13 cellular contexts compared by ENCODE assay signal in genomic region chr4:102614801-102615200, GRCh38.
DNase-seq lines count a peak whose midpoint lies in the region; ATAC-seq and TF ChIP-seq lines count a peak whose summit lies in the region.
"Had no signal": no experiment of that assay in that cellular context is flagged by ENCODE, and none has a peak within 500 bp of the region (broad histone marks: within the 10 kb centered on the region; RNA-seq: fewer than 3 reads in every experiment).

No MANE protein-coding gene starts in this region.

- H3K36me3 Mint-ChIP-seq in activated T-helper 1 cell treated with anti-CD3 and anti-CD28 coated beads, Interleukin-12 subunit alpha, Interleukin-12 subunit beta, Interleukin-2, Interleukin-4 antibody, amounts not matched to agents 30 ng/mL and 10 ng/mL and 1 ng/mL, durations not matched to agents 14 hours and 24 hours and 36 hours (ENCODE audit: low read depth), result peaks cover 70% of the 10 kb centered on the region

- peaks cover 85% of the 10 kb centered on the region for H3K4me1 Mint-ChIP-seq in activated T-helper 1 cell treated with anti-CD3 and anti-CD28 coated beads, Interleukin-12 subunit alpha, Interleukin-12 subunit beta, Interleukin-2, Interleukin-4 antibody, amounts not matched to agents 30 ng/mL and 10 ng/mL and 1 ng/mL, durations not matched to agents 14 hours and 24 hours and 36 hours (ENCODE audit: low read depth)
- peaks cover 84% of the 10 kb centered on the region for H3K4me1 Mint-ChIP-seq in stimulated activated naive CD8-positive, alpha-beta T cell treated with anti-CD3 and anti-CD28 coated beads, Interleukin-15, amount 100 ng/mL, for 72 hours

- peak overlapping the region in 7 of 12 donors; percentile 20 to 65 (median 30) for H3K27ac ChIP-seq in heart left ventricle
- peak overlapping the region; percentile 20 for H3K27ac ChIP-seq in right cardiac atrium (ENCODE audit: low read length)
- peak overlapping the region in 1 of 4 donors; percentile 41 for H3K27ac ChIP-seq in esophagus muscularis mucosa (replicated peaks in 1 of 4)
- H3K27ac ChIP-seq: SK-N-MC had no signal

- peak overlapping the region; percentile 70 for H3K4me3 Mint-ChIP-seq in activated T-helper 1 cell treated with anti-CD3 and anti-CD28 coated beads, Interleukin-12 subunit alpha, Interleukin-12 subunit beta, Interleukin-2, Interleukin-4 antibody, amounts not matched to agents 30 ng/mL and 10 ng/mL and 1 ng/mL, durations not matched to agents 14 hours and 24 hours and 36 hours
- peak overlapping the region; percentile 69 to 78 for H3K4me3 Mint-ChIP-seq in stimulated activated naive CD8-positive, alpha-beta T cell treated with anti-CD3 and anti-CD28 coated beads, Interleukin-15, amount 100 ng/mL, for 72 hours

- H3K4me1 ChIP-seq in heart left ventricle (peaks cover 0 to 34% (median 0%) of the 10 kb centered on the region in 12 donors), right cardiac atrium (ENCODE audit: control insufficient read depth, insufficient read depth, low read length) (no peaks in the 10 kb centered on the region), esophagus muscularis mucosa (peaks cover 0 to 3% (median 0%) of the 10 kb centered on the region in 4 donors)

- no peaks in the 10 kb centered on the region for H3K9me3 Mint-ChIP-seq in activated T-helper 1 cell treated with anti-CD3 and anti-CD28 coated beads, Interleukin-12 subunit alpha, Interleukin-12 subunit beta, Interleukin-2, Interleukin-4 antibody, amounts not matched to agents 30 ng/mL and 10 ng/mL and 1 ng/mL, durations not matched to agents 14 hours and 24 hours and 36 hours
- peaks cover 0 to 10% of the 10 kb centered on the region in 2 donors for H3K9me3 Mint-ChIP-seq in stimulated activated naive CD8-positive, alpha-beta T cell treated with anti-CD3 and anti-CD28 coated beads, Interleukin-15, amount 100 ng/mL, for 72 hours

- H3K27me3 Mint-ChIP-seq in activated T-helper 1 cell treated with anti-CD3 and anti-CD28 coated beads, Interleukin-12 subunit alpha, Interleukin-12 subunit beta, Interleukin-2, Interleukin-4 antibody, amounts not matched to agents 30 ng/mL and 10 ng/mL and 1 ng/mL, durations not matched to agents 14 hours and 24 hours and 36 hours (ENCODE audit: insufficient read depth), result no peaks in the 10 kb centered on the region
- H3K27me3 Mint-ChIP-seq in stimulated activated naive CD8-positive, alpha-beta T cell treated with anti-CD3 and anti-CD28 coated beads, Interleukin-15, amount 100 ng/mL, for 72 hours, result no peaks in the 10 kb centered on the region

- TF ChIP-seq CTCF in heart left ventricle (IDR thresholded peaks at IDR 0.05), result no peak
- TF ChIP-seq CTCF in esophagus muscularis mucosa (IDR thresholded peaks at IDR 0.05), result no peak

- DNase-seq in heart left ventricle, result peak in 1 of 5 donors; percentile 61
- DNase-seq in Right ventricle myocardium superior, result no peak
- peak; percentile 26 for DNase-seq in activated T-helper 1 cell treated with anti-CD3 and anti-CD28 coated beads, Interleukin-12 subunit alpha, Interleukin-12 subunit beta, Interleukin-2, Interleukin-4 antibody, amounts not matched to agents 30 ng/mL and 10 ng/mL and 1 ng/mL, durations not matched to agents 14 hours and 24 hours and 36 hours (ENCODE audit: low spot score)
- no peak for DNase-seq in right cardiac atrium
- DNase-seq in stimulated activated naive CD8-positive, alpha-beta T cell treated with anti-CD3 and anti-CD28 coated beads, Interleukin-15, amount 100 ng/mL, for 72 hours, result no peak
- no peak for DNase-seq in pons (ENCODE audit: low spot score)
- no peak for DNase-seq in esophagus muscularis mucosa (ENCODE audit: extremely low spot score)
- DNase-seq: DMS53; foreskin melanocyte; stimulated activated CD4-positive, alpha-beta T cell treated with anti-CD3 and anti-CD28 coated beads, Interleukin-12 subunit alpha, Interleukin-12 subunit beta, amount 100 ng/mL, for 4 hours had no signal

- WGBS in heart left ventricle, 4 donors, result 58 to 75% (median 71%) methylated on average over 9 of the region's 9 CpGs
- WGBS in right cardiac atrium, result 66% methylated on average over 9 of the region's 9 CpGs
- 85% methylated on average over 9 of the region's 9 CpGs for WGBS in esophagus muscularis mucosa

- ATAC-seq in heart left ventricle (peak in 3 of 4 donors; percentile 25 to 68 (median 25)), Right ventricle myocardium superior (ENCODE audit: poor library complexity) (no peak), right cardiac atrium (peak; percentile 34 to 74), HG03521 (IDR thresholded peaks at IDR 0.05; ENCODE audit: unreplicated experiment) (no peak)
- ATAC-seq in stimulated activated naive CD8-positive, alpha-beta T cell treated with anti-CD3 and anti-CD28 coated beads, Interleukin-15, amount 100 ng/mL, for 72 hours, result peak; percentile 37
- ATAC-seq: activated CD4-positive, CD25-positive, alpha-beta regulatory T cell treated with anti-CD3 and anti-CD28 coated beads, Interleukin-2, amount 50 U/mL, for 24 hours had no signal

- no peak for TF ChIP-seq POLR2A in heart left ventricle (IDR thresholded peaks at IDR 0.05)
- no peak for TF ChIP-seq POLR2A in esophagus muscularis mucosa (IDR thresholded peaks at IDR 0.05; ENCODE audit: low read depth)

- H3K27me3 ChIP-seq in heart left ventricle (no peaks in the 10 kb centered on the region), right cardiac atrium (ENCODE audit: control insufficient read depth, insufficient read depth) (no peaks in the 10 kb centered on the region), esophagus muscularis mucosa (no peaks in the 10 kb centered on the region)

- H3K9me3 ChIP-seq in heart left ventricle (no peaks in the 10 kb centered on the region), right cardiac atrium (ENCODE audit: control insufficient read depth, low read length) (no peaks in the 10 kb centered on the region), esophagus muscularis mucosa (no peaks in the 10 kb centered on the region)

- peak overlapping the region; percentile 95 for H3K27ac Mint-ChIP-seq in activated T-helper 1 cell treated with anti-CD3 and anti-CD28 coated beads, Interleukin-12 subunit alpha, Interleukin-12 subunit beta, Interleukin-2, Interleukin-4 antibody, amounts not matched to agents 30 ng/mL and 10 ng/mL and 1 ng/mL, durations not matched to agents 14 hours and 24 hours and 36 hours
- H3K27ac Mint-ChIP-seq in stimulated activated naive CD8-positive, alpha-beta T cell treated with anti-CD3 and anti-CD28 coated beads, Interleukin-15, amount 100 ng/mL, for 72 hours, result peak overlapping the region; percentile 91 to 96

- peak overlapping the region in 2 of 12 donors; percentile 15 to 33 for H3K4me3 ChIP-seq in heart left ventricle
- H3K4me3 ChIP-seq in right cardiac atrium (ENCODE audit: low read length), result no peak overlapping the region
- H3K4me3 ChIP-seq in esophagus muscularis mucosa, result no peak overlapping the region
- H3K4me3 ChIP-seq: SK-N-MC had no signal

- H3K36me3 ChIP-seq in heart left ventricle (peaks cover 0 to 77% (median 73%) of the 10 kb centered on the region in 9 donors), esophagus muscularis mucosa (peaks cover 41 to 74% (median 66%) of the 10 kb centered on the region in 4 donors)

- TF ChIP-seq EP300 in esophagus muscularis mucosa (IDR thresholded peaks at IDR 0.05), result no peak

- intact Hi-C loops in heart left ventricle (cut with DNase I), result loop anchor here in 4 of 10 donors (5.0 to 10.0 kb wide), 5 partner anchors 160 to 482 kb away; partner anchors contain the start of gene BDH2 (in 2 of the 4)
- intact Hi-C loops in Right ventricle myocardium superior (cut with DNase I), result no loop called here
- intact Hi-C loops in activated T-helper 1 cell treated with anti-CD3 and anti-CD28 coated beads, Interleukin-12 subunit alpha, Interleukin-12 subunit beta, Interleukin-2, Interleukin-4 antibody, amounts not matched to agents 30 ng/mL and 10 ng/mL and 1 ng/mL, durations not matched to agents 14 hours and 24 hours and 36 hours (cut with micrococcal nuclease), result no loop called here
- intact Hi-C loops in right cardiac atrium (cut with DNase I), result loop anchor here in 1 of 4 donors (10.0 kb wide), 1 partner anchor 160 kb away; no protein-coding TSS in a partner anchor
- intact Hi-C loops in esophagus muscularis mucosa (cut with DNase I), result loop anchor here (10.0 kb wide), 1 partner anchor 160 kb away; no protein-coding TSS in a partner anchor

Comparison
In these comparisons a context has a peak if more than half of its experiments do, and no peak if none do; other contexts are left out.
1. ATAC-seq: peak in heart left ventricle (3 of 4), right cardiac atrium (2 of 2) and stimulated activated naive CD8-positive, alpha-beta T cell treated with anti-CD3 and anti-CD28 coated beads, Interleukin-15, amount 100 ng/mL, for 72 hours (single experiment); none in Right ventricle myocardium superior (single experiment) and HG03521 (single experiment).